In genomic region chr11:24760681-24761080, GRCh38 we compare ENCODE assay signal across 26 cellular contexts.
DNase-seq lines count a peak whose midpoint lies in the region; FAIRE-seq and TF ChIP-seq lines count a peak whose summit lies in the region.
"Had no signal": no experiment of that assay in that cellular context is flagged by ENCODE, and none has a peak within 500 bp of the region (broad histone marks: within the 10 kb centered on the region; RNA-seq: fewer than 3 reads in every experiment).

No MANE protein-coding gene starts in this region.

- H3K4me3 ChIP-seq in bronchial epithelial cell (ENCODE audit: low read depth, low read length) (no peak overlapping the region), kidney epithelial cell (ENCODE audit: low read depth, low read length) (no peak overlapping the region)
- H3K4me3 ChIP-seq: HAP-1, left ventricle myocardium inferior, prostate gland, SK-N-MC had no signal

- no peak overlapping the region for H3K4me3 Mint-ChIP-seq in activated T-helper 2 cell treated with anti-CD3 and anti-CD28 coated beads, Interferon-gamma antibody, Interleukin-2, Interleukin-4, amounts not matched to agents 10 μg/mL and 5 μg/mL and 100 μg/mL, durations not matched to agents 14 hours and 24 hours and 36 hours (ENCODE audit: low read depth)
- H3K4me3 Mint-ChIP-seq: activated CD8-positive, alpha-beta T cell treated with anti-CD3 and anti-CD28 coated beads, Interleukin-2, amount 10 ng/mL, durations not matched to agents 7 days and 5 days; T-helper 17 cell had no signal

- H3K27ac Mint-ChIP-seq in activated T-helper 2 cell treated with anti-CD3 and anti-CD28 coated beads, Interferon-gamma antibody, Interleukin-2, Interleukin-4, amounts not matched to agents 10 μg/mL and 5 μg/mL and 100 μg/mL, durations not matched to agents 14 hours and 24 hours and 36 hours = no peak overlapping the region
- H3K27ac Mint-ChIP-seq: activated CD8-positive, alpha-beta T cell treated with anti-CD3 and anti-CD28 coated beads, Interleukin-2, amount 10 ng/mL, durations not matched to agents 7 days and 5 days; T-helper 17 cell had no signal

- H3K36me3 ChIP-seq in bronchial epithelial cell (ENCODE audit: control insufficient read depth, insufficient read depth, low read length) (no peaks in the 10 kb centered on the region), kidney epithelial cell (ENCODE audit: control insufficient read depth, insufficient read depth, low read length) (no peaks in the 10 kb centered on the region)
- H3K36me3 ChIP-seq: HAP-1, left ventricle myocardium inferior, neutrophil, prostate gland had no signal

- no peaks in the 10 kb centered on the region for H3K27me3 Mint-ChIP-seq in activated T-helper 2 cell treated with anti-CD3 and anti-CD28 coated beads, Interferon-gamma antibody, Interleukin-2, Interleukin-4, amounts not matched to agents 10 μg/mL and 5 μg/mL and 100 μg/mL, durations not matched to agents 14 hours and 24 hours and 36 hours (ENCODE audit: low read depth)
- H3K27me3 Mint-ChIP-seq: T-helper 17 cell had no signal

- H3K27me3 ChIP-seq in bronchial epithelial cell (ENCODE audit: control insufficient read depth, insufficient read depth, low read length) = no peaks in the 10 kb centered on the region
- H3K27me3 ChIP-seq in kidney epithelial cell (ENCODE audit: control insufficient read depth, insufficient read depth, low read length) = no peaks in the 10 kb centered on the region
- H3K27me3 ChIP-seq: neutrophil had no signal

- intact Hi-C loops in activated T-helper 2 cell treated with anti-CD3 and anti-CD28 coated beads, Interferon-gamma antibody, Interleukin-2, Interleukin-4, amounts not matched to agents 10 μg/mL and 5 μg/mL and 100 μg/mL, durations not matched to agents 14 hours and 24 hours and 36 hours (cut with micrococcal nuclease) = no loop called here

- DNase-seq in HCEC 1CT = peak; percentile 27
- peak; percentile 68 for DNase-seq in MV-4-11 (lab: John Stamatoyannopoulos, UW)
- peak; percentile 70 for DNase-seq in bronchial epithelial cell (ENCODE audit: low read depth)
- DNase-seq in kidney epithelial cell (ENCODE audit: low read depth) = peak; percentile 10
- DNase-seq in NK-92 (lab: John Stamatoyannopoulos, UW; ENCODE audit: unreplicated experiment) = no peak
- DNase-seq in activated T-helper 2 cell treated with anti-CD3 and anti-CD28 coated beads, Interferon-gamma antibody, Interleukin-2, Interleukin-4, amounts not matched to agents 10 μg/mL and 5 μg/mL and 100 μg/mL, durations not matched to agents 14 hours and 24 hours and 36 hours (ENCODE audit: low spot score) = no peak
- no peak for DNase-seq in activated CD8-positive, alpha-beta memory T cell treated with anti-CD3 and anti-CD28 coated beads, Interleukin-2, amount 50 U/mL, for 4 hours
- DNase-seq in activated effector memory CD4-positive, alpha-beta T cell treated with Interleukin-2 at 50 U/mL for 16 hours = no peak
- DNase-seq: activated CD8-positive, alpha-beta T cell treated with anti-CD3 and anti-CD28 coated beads, Interleukin-2, amount 10 ng/mL, durations not matched to agents 7 days and 5 days; activated gamma-delta T cell; activated T-cell treated with anti-CD3 and anti-CD28 coated beads for 4 hours; cerebellar nuclear complex; DND-41; foreskin fibroblast; KG1; left ventricle myocardium inferior; NCI-H1092; NCI-H187; NCI-H69; stimulated activated naive CD4-positive, alpha-beta T cell; T-helper 17 cell had no signal

- FAIRE-seq in bronchial epithelial cell (lab: Jason Lieb, UNC) = no peak
- FAIRE-seq: GM18507 had no signal

- H3K36me3 Mint-ChIP-seq in activated T-helper 2 cell treated with anti-CD3 and anti-CD28 coated beads, Interferon-gamma antibody, Interleukin-2, Interleukin-4, amounts not matched to agents 10 μg/mL and 5 μg/mL and 100 μg/mL, durations not matched to agents 14 hours and 24 hours and 36 hours (ENCODE audit: low read depth) = no peaks in the 10 kb centered on the region

- no peak for TF ChIP-seq CTCF in bronchial epithelial cell (IDR thresholded peaks at IDR 0.05; ENCODE audit: insufficient read depth, low read length, severe bottlenecking)
- no peak for TF ChIP-seq CTCF in kidney epithelial cell (IDR thresholded peaks at IDR 0.05; ENCODE audit: insufficient read depth, low read length, poor library complexity, severe bottlenecking)

- H3K9me3 Mint-ChIP-seq in activated T-helper 2 cell treated with anti-CD3 and anti-CD28 coated beads, Interferon-gamma antibody, Interleukin-2, Interleukin-4, amounts not matched to agents 10 μg/mL and 5 μg/mL and 100 μg/mL, durations not matched to agents 14 hours and 24 hours and 36 hours = peaks cover 19% of the 10 kb centered on the region

- no peaks in the 10 kb centered on the region for H3K4me1 Mint-ChIP-seq in activated T-helper 2 cell treated with anti-CD3 and anti-CD28 coated beads, Interferon-gamma antibody, Interleukin-2, Interleukin-4, amounts not matched to agents 10 μg/mL and 5 μg/mL and 100 μg/mL, durations not matched to agents 14 hours and 24 hours and 36 hours (ENCODE audit: low read depth)
- H3K4me1 Mint-ChIP-seq: T-helper 17 cell had no signal

Comparison
In these comparisons a context has a peak if more than half of its experiments do, and no peak if none do; other contexts are left out.
1. DNase-seq: peak in HCEC 1CT (single experiment), MV-4-11 (single experiment), bronchial epithelial cell (single experiment) and kidney epithelial cell (single experiment); none in NK-92 (single experiment), activated T-helper 2 cell treated with anti-CD3 and anti-CD28 coated beads, Interferon-gamma antibody, Interleukin-2, Interleukin-4, amounts not matched to agents 10 μg/mL and 5 μg/mL and 100 μg/mL, durations not matched to agents 14 hours and 24 hours and 36 hours (single experiment), activated CD8-positive, alpha-beta memory T cell treated with anti-CD3 and anti-CD28 coated beads, Interleukin-2, amount 50 U/mL, for 4 hours (single experiment) and activated effector memory CD4-positive, alpha-beta T cell treated with Interleukin-2 at 50 U/mL for 16 hours (single experiment).